Comparison of ENCODE assay signal across 14 cellular contexts in the genomic region with DNA sequence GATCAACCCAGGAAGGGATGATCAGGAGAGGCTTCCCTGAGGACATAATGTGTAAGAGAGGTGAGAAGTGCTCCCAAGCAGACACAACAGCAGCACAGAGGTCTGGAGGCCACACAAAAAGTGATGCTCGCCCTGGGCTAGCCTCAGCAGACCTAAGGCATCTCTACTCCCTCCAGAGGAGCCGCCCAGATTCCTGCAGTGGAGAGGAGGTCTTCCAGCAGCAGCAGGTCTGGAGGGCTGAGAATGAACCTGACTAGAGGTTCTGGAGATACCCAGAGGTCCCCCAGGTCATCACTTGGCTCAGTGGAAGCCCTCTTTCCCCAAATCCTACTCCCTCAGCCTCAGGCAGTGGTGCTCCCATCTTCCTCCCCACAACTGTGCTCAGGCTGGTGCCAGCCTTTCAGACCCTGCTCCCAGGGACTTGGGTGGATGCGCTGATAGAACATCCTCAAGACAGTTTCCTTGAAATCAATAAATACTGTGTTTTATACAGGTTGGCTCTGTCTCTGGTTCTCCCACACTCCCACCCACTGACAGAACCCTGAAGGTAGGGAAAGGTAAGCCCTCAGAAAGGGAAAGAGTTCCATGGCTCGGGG. TPM values are rescaled to one million over a fixed set of nuclear protein-coding genes. Genes with fewer than 3 reads are reported as not detected.
DNase-seq lines count a peak whose midpoint lies in the region; ATAC-seq, FAIRE-seq and TF ChIP-seq lines count a peak whose summit lies in the region.
"Had no signal": no experiment of that assay in that cellular context is flagged by ENCODE, and none has a peak within 500 bp of the region (broad histone marks: within the 10 kb centered on the region; RNA-seq: fewer than 3 reads in every experiment).

No MANE protein-coding gene starts in this region.

- H3K27ac ChIP-seq in RWPE1 (peak overlapping the region; percentile 74), esophagus squamous epithelium (peak overlapping the region; percentile 9 to 60 (median 42))

- H3K36me3 Mint-ChIP-seq in activated T-cell treated with anti-CD3 and anti-CD28 coated beads, Interleukin-2, amount 50 U/mL, for 72 hours (ENCODE audit: insufficient read depth in 2 of 2), result no peaks in the 10 kb centered on the region
- H3K36me3 Mint-ChIP-seq in activated T-cell treated with anti-CD3 and anti-CD28 coated beads, Interleukin-2, amount 50 U/mL, for 24 hours (ENCODE audit: low read depth), result no peaks in the 10 kb centered on the region
- peaks cover 4% of the 10 kb centered on the region for H3K36me3 Mint-ChIP-seq in endothelial cell (ENCODE audit: low read depth, unreplicated experiment)

- no peak overlapping the region for H3K4me3 ChIP-seq in esophagus squamous epithelium

- no peak for FAIRE-seq in frontal cortex (lab: Jason Lieb, UNC)
- FAIRE-seq: A204.1 had no signal

- peaks cover 0 to 32% (median 3%) of the 10 kb centered on the region in 4 donors for H3K27me3 ChIP-seq in esophagus squamous epithelium

- intact Hi-C loops in esophagus squamous epithelium (cut with DNase I), result loop anchor here (5.0 kb wide), 1 partner anchor 66 kb away; no protein-coding TSS in a partner anchor

- peaks cover 51% of the 10 kb centered on the region for H3K27me3 Mint-ChIP-seq in activated T-cell treated with anti-CD3 and anti-CD28 coated beads, Interleukin-2, amount 50 U/mL, for 72 hours (ENCODE audit: low read depth)
- peaks cover 78% of the 10 kb centered on the region for H3K27me3 Mint-ChIP-seq in activated T-cell treated with anti-CD3 and anti-CD28 coated beads, Interleukin-2, amount 50 U/mL, for 24 hours
- H3K27me3 Mint-ChIP-seq in endothelial cell (ENCODE audit: unreplicated experiment), result peaks cover 26% of the 10 kb centered on the region

- POLR2A ChIA-PET in RWPE1 (lab: Yijun Ruan, JAX; ENCODE audit: low non-redundant PET), result interaction anchor here (0.6 to 1.4 kb wide), 3 partner anchors 31 to 159 kb away, joined by 4 to 7 read pairs (median 6); partner anchors contain the start of genes GJB5 and SMIM12

- peaks cover 0 to 38% (median 15%) of the 10 kb centered on the region in 3 donors for H3K36me3 ChIP-seq in esophagus squamous epithelium

- CTCF ChIA-PET in RWPE1 (lab: Yijun Ruan, JAX), result interaction anchor here (0.6 to 2.4 kb wide), 6 partner anchors 23 to 80 kb away, joined by 3 to 10 read pairs (median 3); partner anchors contain the start of gene SMIM12

- TF ChIP-seq CTCF in RWPE1 (conservative IDR thresholded peaks at IDR 0.05; ENCODE audit: low read depth) (no peak), esophagus squamous epithelium (IDR thresholded peaks at IDR 0.05) (no peak), endothelial cell (IDR thresholded peaks at IDR 0.05; ENCODE audit: unreplicated experiment) (no peak)

- H3K27ac Mint-ChIP-seq in activated T-cell treated with anti-CD3 and anti-CD28 coated beads, Interleukin-2, amount 50 U/mL, for 72 hours, result no peak overlapping the region
- H3K27ac Mint-ChIP-seq in activated T-cell treated with anti-CD3 and anti-CD28 coated beads, Interleukin-2, amount 50 U/mL, for 24 hours, result no peak overlapping the region
- no peak overlapping the region for H3K27ac Mint-ChIP-seq in endothelial cell (ENCODE audit: unreplicated experiment)
- H3K27ac Mint-ChIP-seq: H9 had no signal

- no peak for TF ChIP-seq POLR2A in esophagus squamous epithelium (IDR thresholded peaks at IDR 0.05)

- peaks cover 0 to 69% (median 13%) of the 10 kb centered on the region in 3 donors for H3K4me1 ChIP-seq in esophagus squamous epithelium

- no peak overlapping the region for H3K4me3 Mint-ChIP-seq in activated T-cell treated with anti-CD3 and anti-CD28 coated beads, Interleukin-2, amount 50 U/mL, for 72 hours
- no peak overlapping the region for H3K4me3 Mint-ChIP-seq in activated T-cell treated with anti-CD3 and anti-CD28 coated beads, Interleukin-2, amount 50 U/mL, for 24 hours
- H3K4me3 Mint-ChIP-seq in endothelial cell (ENCODE audit: unreplicated experiment), result no peak overlapping the region
- H3K4me3 Mint-ChIP-seq: H9 had no signal

- no peak for DNase-seq in activated T-cell treated with anti-CD3 and anti-CD28 coated beads, Interleukin-2, amount 50 U/mL, for 72 hours
- no peak for DNase-seq in activated T-cell treated with anti-CD3 and anti-CD28 coated beads, Interleukin-2, amount 50 U/mL, for 24 hours
- DNase-seq in RWPE1 (ENCODE audit: low spot score) (no peak), esophagus squamous epithelium (lab: John Stamatoyannopoulos, UW) (no peak), ureter (ENCODE audit: low spot score) (peak; percentile 22), frontal cortex (ENCODE audit: low spot score in 2 of 2) (no peak), endothelial cell (ENCODE audit: low spot score) (no peak), midbrain (lab: John Stamatoyannopoulos, UW) (no peak)

- ATAC-seq in activated T-cell treated with anti-CD3 and anti-CD28 coated beads, Interleukin-2, amount 50 U/mL, for 72 hours (replicated peaks in 1 of 2), result peak; percentile 17 to 19

- no peaks in the 10 kb centered on the region for H3K9me3 Mint-ChIP-seq in activated T-cell treated with anti-CD3 and anti-CD28 coated beads, Interleukin-2, amount 50 U/mL, for 72 hours
- H3K9me3 Mint-ChIP-seq in activated T-cell treated with anti-CD3 and anti-CD28 coated beads, Interleukin-2, amount 50 U/mL, for 24 hours, result no peaks in the 10 kb centered on the region
- H3K9me3 Mint-ChIP-seq in endothelial cell (ENCODE audit: unreplicated experiment), result no peaks in the 10 kb centered on the region
- H3K9me3 Mint-ChIP-seq: H9 had no signal

- WGBS in esophagus squamous epithelium, 2 donors, result 29 to 90% methylated on average over 2 to 3 of the region's 4 CpGs

- peaks cover 22% of the 10 kb centered on the region for H3K4me1 Mint-ChIP-seq in activated T-cell treated with anti-CD3 and anti-CD28 coated beads, Interleukin-2, amount 50 U/mL, for 72 hours (ENCODE audit: low read depth)
- H3K4me1 Mint-ChIP-seq in activated T-cell treated with anti-CD3 and anti-CD28 coated beads, Interleukin-2, amount 50 U/mL, for 24 hours (ENCODE audit: low read depth), result peaks cover 13% of the 10 kb centered on the region
- H3K4me1 Mint-ChIP-seq in endothelial cell (ENCODE audit: unreplicated experiment), result peaks cover 43% of the 10 kb centered on the region

- H3K9me3 ChIP-seq in esophagus squamous epithelium, result no peaks in the 10 kb centered on the region
- H3K9me3 ChIP-seq: Caco-2 had no signal

RNA-seq across cellular contexts. Expression of gene GJB3, which starts 5.0 kb away (rescaled TPM):
- not detected for total RNA-seq in activated T-cell treated with anti-CD3 and anti-CD28 coated beads, Interleukin-2, amount 50 U/mL, for 72 hours
- total RNA-seq in esophagus squamous epithelium (100 to 1,000 TPM in 2 of 4 donors, 10 to 100 TPM in 2; 82.6 to 123 (median 94.4) TPM), ureter (14.9 TPM), frontal cortex (not detected), endothelial cell (ENCODE audit: unreplicated experiment) (9.6 TPM)
- total RNA-seq: HT1080, Right ventricle myocardium inferior had no signal

RNA-seq across cellular contexts. Expression of gene GJA4, which starts 6.8 kb away (rescaled TPM):
- total RNA-seq in activated T-cell treated with anti-CD3 and anti-CD28 coated beads, Interleukin-2, amount 50 U/mL, for 72 hours, result under 1 TPM; 0.17 to 0.44 TPM
- total RNA-seq in esophagus squamous epithelium (1 to 10 TPM; 2.0 to 5.0 (median 3.5) TPM), ureter (8.9 TPM), frontal cortex (3.3 TPM), endothelial cell (ENCODE audit: unreplicated experiment) (347 TPM)
- total RNA-seq: Caco-2, HT1080, M059J had no signal

RNA-seq across cellular contexts. Expression of gene GJB4, which starts 26.4 kb away (rescaled TPM):
- not detected for total RNA-seq in activated T-cell treated with anti-CD3 and anti-CD28 coated beads, Interleukin-2, amount 50 U/mL, for 72 hours
- total RNA-seq in esophagus squamous epithelium (1 to 10 TPM; 1.3 to 6.7 (median 2.2) TPM), ureter (3.8 TPM), frontal cortex (not detected), endothelial cell (ENCODE audit: unreplicated experiment) (not detected)
- total RNA-seq: Caco-2, H9, HT1080, M059J, Right ventricle myocardium inferior had no signal

RNA-seq across cellular contexts. Expression of gene GJB5, which starts 31.1 kb away (rescaled TPM):
- not detected for total RNA-seq in activated T-cell treated with anti-CD3 and anti-CD28 coated beads, Interleukin-2, amount 50 U/mL, for 72 hours
- 100 to 1,000 TPM in 2 of 4 donors, 10 to 100 TPM in 2; 91.7 to 123 (median 104) TPM for total RNA-seq in esophagus squamous epithelium
- total RNA-seq in ureter, result 8.5 TPM
- not detected for total RNA-seq in frontal cortex
- not detected for total RNA-seq in endothelial cell (ENCODE audit: unreplicated experiment)
- total RNA-seq: Caco-2, HT1080, M059J, Right ventricle myocardium inferior had no signal

Comparison
In these comparisons a context has a peak if more than half of its experiments do, and no peak if none do; other contexts are left out.
1. RNA of gene GJB3, which starts 5.0 kb away (total RNA-seq): 82.6 to 123 TPM in esophagus squamous epithelium, 14.9 TPM in ureter (single experiment) and 9.6 TPM in endothelial cell (single experiment); not detected in activated T-cell treated with anti-CD3 and anti-CD28 coated beads, Interleukin-2, amount 50 U/mL, for 72 hours and not detected in frontal cortex (single experiment); every median in the first group is over 10 times any median in the second.
2. RNA of gene GJA4, which starts 6.8 kb away (total RNA-seq): 347 TPM in endothelial cell (single experiment); 8.9 TPM in ureter (single experiment), 2.0 to 5.0 TPM in esophagus squamous epithelium, 3.3 TPM in frontal cortex (single experiment) and 0.17 to 0.44 TPM in activated T-cell treated with anti-CD3 and anti-CD28 coated beads, Interleukin-2, amount 50 U/mL, for 72 hours; every median in the first group is over 10 times any median in the second.